17 cellular contexts compared by ENCODE assay signal in the genomic region with DNA sequence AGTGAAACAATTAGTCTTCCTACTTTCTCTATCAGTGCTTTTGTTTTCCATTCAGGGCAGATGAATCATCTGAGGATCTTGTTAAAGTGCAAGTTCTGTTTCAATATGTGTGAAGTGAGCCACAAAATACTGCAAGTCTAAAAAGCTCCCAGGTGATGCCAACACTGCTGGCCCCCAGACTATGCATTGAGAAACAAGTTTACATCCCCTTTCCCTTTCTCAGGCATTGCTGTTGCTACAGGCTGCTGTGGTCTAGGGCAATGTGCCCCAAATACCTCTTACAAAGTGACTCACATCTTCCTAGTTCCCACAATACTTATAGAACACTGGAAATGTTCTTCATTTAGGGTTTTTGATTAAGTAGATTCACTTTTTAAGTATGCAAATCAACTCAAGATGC. TPM values are rescaled to one million over a fixed set of nuclear protein-coding genes. Genes with fewer than 3 reads are reported as not detected.
DNase-seq lines count a peak whose midpoint lies in the region; ATAC-seq and TF ChIP-seq lines count a peak whose summit lies in the region.
"Had no signal": no experiment of that assay in that cellular context is flagged by ENCODE, and none has a peak within 500 bp of the region (broad histone marks: within the 10 kb centered on the region; RNA-seq: fewer than 3 reads in every experiment).

No MANE protein-coding gene starts in this region.

- peak; percentile 47 to 52 for ATAC-seq in activated T-cell treated with anti-CD3 and anti-CD28 coated beads, Interleukin-2, amount 50 U/mL, for 72 hours (replicated peaks in 1 of 2)
- peak; percentile 72 to 79 for ATAC-seq in stimulated activated naive B cell treated with anti-CD40 and anti-IgM and Interleukin-4, amounts not matched to agents 10 μg/mL and 1 μg/mL and 100 μg/mL, for 72 hours (replicated peaks)
- no peak for ATAC-seq in GM21825 (IDR thresholded peaks at IDR 0.05; ENCODE audit: unreplicated experiment)

- H3K9me3 Mint-ChIP-seq in activated T-cell treated with anti-CD3 and anti-CD28 coated beads, Interleukin-2, amount 50 U/mL, for 72 hours, result no peaks in the 10 kb centered on the region
- H3K9me3 Mint-ChIP-seq in stimulated activated naive B cell treated with anti-CD40 and anti-IgM and Interleukin-4, amounts not matched to agents 10 μg/mL and 1 μg/mL and 100 μg/mL, for 72 hours, result no peaks in the 10 kb centered on the region
- H3K9me3 Mint-ChIP-seq: activated naive CD8-positive, alpha-beta T cell treated with anti-CD3 and anti-CD28 coated beads, Interleukin-2, amount 10 ng/mL, durations not matched to agents 7 days and 5 days had no signal

- no peak overlapping the region for H3K27ac Mint-ChIP-seq in activated T-cell treated with anti-CD3 and anti-CD28 coated beads, Interleukin-2, amount 50 U/mL, for 72 hours
- no peak overlapping the region for H3K27ac Mint-ChIP-seq in stimulated activated naive B cell treated with anti-CD40 and anti-IgM and Interleukin-4, amounts not matched to agents 10 μg/mL and 1 μg/mL and 100 μg/mL, for 72 hours
- H3K27ac Mint-ChIP-seq: activated naive CD8-positive, alpha-beta T cell treated with anti-CD3 and anti-CD28 coated beads, Interleukin-2, amount 10 ng/mL, durations not matched to agents 7 days and 5 days; progenitor cell of endocrine pancreas had no signal

- H3K4me3 ChIP-seq in NB4 (ENCODE audit: low read depth, low read length), result no peak overlapping the region
- no peak overlapping the region for H3K4me3 ChIP-seq in cardiac fibroblast (replicated peaks in 1 of 2; ENCODE audit: low read depth in 2 of 2, low read length in 2 of 2)
- H3K4me3 ChIP-seq: BLaER1, thyroid gland had no signal

- no peak for DNase-seq in activated T-cell treated with anti-CD3 and anti-CD28 coated beads, Interleukin-2, amount 50 U/mL, for 72 hours
- no peak for DNase-seq in activated T-cell treated with anti-CD3 and anti-CD28 coated beads for 4 hours
- DNase-seq in NB4 (ENCODE audit: low read depth), result peak; percentile 40
- peak; percentile 73 to 83 for DNase-seq in cardiac fibroblast (ENCODE audit: low read depth in 2 of 2)
- DNase-seq in stimulated activated naive B cell treated with anti-CD40 and anti-IgM and Interleukin-4, amounts not matched to agents 10 μg/mL and 1 μg/mL and 100 μg/mL, for 72 hours, result no peak
- no peak for DNase-seq in NCI-H146 treated with DMSO at 0.1 percent for 48 hours (lab: John Stamatoyannopoulos, UW; ENCODE audit: unreplicated experiment)
- no peak for DNase-seq in caudate nucleus (lab: John Stamatoyannopoulos, UW)
- DNase-seq: activated naive CD8-positive, alpha-beta T cell treated with anti-CD3 and anti-CD28 coated beads, Interleukin-2, amount 10 ng/mL, durations not matched to agents 7 days and 5 days; effector CD4-positive, alpha-beta T cell; hypothalamus; NCI-H1417 treated with DMSO at 0.1 percent for 48 hours; NCI-H748 treated with DMSO at 0.1 percent for 48 hours; SK-N-SH; thyroid gland had no signal

- H3K36me3 Mint-ChIP-seq in activated T-cell treated with anti-CD3 and anti-CD28 coated beads, Interleukin-2, amount 50 U/mL, for 72 hours (ENCODE audit: insufficient read depth in 2 of 2), result no peaks in the 10 kb centered on the region
- H3K36me3 Mint-ChIP-seq in stimulated activated naive B cell treated with anti-CD40 and anti-IgM and Interleukin-4, amounts not matched to agents 10 μg/mL and 1 μg/mL and 100 μg/mL, for 72 hours, result no peaks in the 10 kb centered on the region

- TF ChIP-seq CTCF in NB4 (IDR thresholded peaks at IDR 0.05; ENCODE audit: low read depth, low read length), result no peak
- no peak for TF ChIP-seq CTCF in cardiac fibroblast (IDR thresholded peaks at IDR 0.05; ENCODE audit: low read depth, low read length)

- no peak overlapping the region for H3K4me3 Mint-ChIP-seq in activated T-cell treated with anti-CD3 and anti-CD28 coated beads, Interleukin-2, amount 50 U/mL, for 72 hours
- H3K4me3 Mint-ChIP-seq in stimulated activated naive B cell treated with anti-CD40 and anti-IgM and Interleukin-4, amounts not matched to agents 10 μg/mL and 1 μg/mL and 100 μg/mL, for 72 hours, result no peak overlapping the region
- H3K4me3 Mint-ChIP-seq: activated naive CD8-positive, alpha-beta T cell treated with anti-CD3 and anti-CD28 coated beads, Interleukin-2, amount 10 ng/mL, durations not matched to agents 7 days and 5 days had no signal

- no peak for TF ChIP-seq POLR2A in NB4 (IDR thresholded peaks at IDR 0.05; ENCODE audit: extremely low read depth, insufficient read length)

- H3K27me3 Mint-ChIP-seq in activated T-cell treated with anti-CD3 and anti-CD28 coated beads, Interleukin-2, amount 50 U/mL, for 72 hours (ENCODE audit: low read depth), result no peaks in the 10 kb centered on the region
- no peaks in the 10 kb centered on the region for H3K27me3 Mint-ChIP-seq in stimulated activated naive B cell treated with anti-CD40 and anti-IgM and Interleukin-4, amounts not matched to agents 10 μg/mL and 1 μg/mL and 100 μg/mL, for 72 hours
- H3K27me3 Mint-ChIP-seq: activated naive CD8-positive, alpha-beta T cell treated with anti-CD3 and anti-CD28 coated beads, Interleukin-2, amount 10 ng/mL, durations not matched to agents 7 days and 5 days had no signal

- H3K27ac ChIP-seq in caudate nucleus (ENCODE audit: low read depth, low read length), result no peak overlapping the region
- H3K27ac ChIP-seq: BLaER1, thyroid gland had no signal

- peaks cover 16% of the 10 kb centered on the region for H3K4me1 Mint-ChIP-seq in activated T-cell treated with anti-CD3 and anti-CD28 coated beads, Interleukin-2, amount 50 U/mL, for 72 hours (ENCODE audit: low read depth)
- H3K4me1 Mint-ChIP-seq in stimulated activated naive B cell treated with anti-CD40 and anti-IgM and Interleukin-4, amounts not matched to agents 10 μg/mL and 1 μg/mL and 100 μg/mL, for 72 hours, result peaks cover 0 to 4% of the 10 kb centered on the region in 2 donors
- H3K4me1 Mint-ChIP-seq: activated naive CD8-positive, alpha-beta T cell treated with anti-CD3 and anti-CD28 coated beads, Interleukin-2, amount 10 ng/mL, durations not matched to agents 7 days and 5 days had no signal

RNA-seq across cellular contexts. Expression of a gene that starts 31.8 kb away (rescaled TPM):
- total RNA-seq in activated T-cell treated with anti-CD3 and anti-CD28 coated beads, Interleukin-2, amount 50 U/mL, for 72 hours, result 10 to 100 TPM; 81.8 to 82.7 TPM

Comparison
In these comparisons a context has a peak if more than half of its experiments do, and no peak if none do; other contexts are left out.
1. DNase-seq: peak in NB4 (single experiment) and cardiac fibroblast (2 of 2); none in activated T-cell treated with anti-CD3 and anti-CD28 coated beads, Interleukin-2, amount 50 U/mL, for 72 hours (0 of 2), activated T-cell treated with anti-CD3 and anti-CD28 coated beads for 4 hours (single experiment), stimulated activated naive B cell treated with anti-CD40 and anti-IgM and Interleukin-4, amounts not matched to agents 10 μg/mL and 1 μg/mL and 100 μg/mL, for 72 hours (single experiment), NCI-H146 treated with DMSO at 0.1 percent for 48 hours (single experiment) and caudate nucleus (0 of 61).